Comparison of ENCODE assay signal across 8 cellular contexts in the genomic region with DNA sequence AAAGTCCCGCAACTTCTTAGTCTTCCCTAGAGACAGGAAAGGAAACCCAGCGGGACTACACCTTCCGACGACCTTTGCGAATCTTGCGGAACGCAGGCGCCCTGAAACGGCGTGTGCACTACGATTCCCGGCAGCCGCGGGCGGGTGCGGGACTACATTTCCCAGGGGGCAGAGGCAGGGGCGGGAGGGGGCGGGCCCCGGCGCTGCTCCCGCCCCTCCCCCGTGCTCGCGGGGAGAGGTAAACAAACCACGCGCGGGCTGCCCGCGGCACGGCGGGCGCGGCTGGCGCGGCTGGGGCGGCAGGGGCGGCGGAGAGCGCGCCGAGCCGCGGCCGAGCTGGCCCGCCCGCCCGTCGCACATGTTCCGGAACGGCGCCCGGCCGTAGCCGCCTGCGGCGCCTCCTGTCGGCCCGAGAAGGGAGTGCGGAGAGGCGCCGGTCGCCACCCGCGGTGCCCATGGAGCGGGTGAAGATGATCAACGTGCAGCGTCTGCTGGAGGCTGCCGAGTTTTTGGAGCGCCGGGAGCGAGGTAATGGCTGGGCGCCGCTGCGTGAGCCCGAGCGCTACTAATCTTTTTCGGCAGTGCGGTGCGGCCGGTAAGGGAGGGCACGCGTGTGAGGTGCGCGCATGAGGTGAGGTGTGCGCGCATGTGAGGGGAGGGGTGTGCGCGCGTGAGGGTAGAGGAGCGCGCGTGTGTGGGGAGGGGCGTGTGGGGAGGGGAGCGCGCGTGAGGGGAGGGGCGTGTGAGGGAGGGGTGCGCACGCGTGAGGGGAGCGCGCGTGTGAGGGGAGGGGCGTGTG. TPM values are rescaled to one million over a fixed set of nuclear protein-coding genes. Genes with fewer than 3 reads are reported as not detected.
A peak's percentile ranks its signal among the peaks of the same experiment; 100 is the strongest.
DNase-seq lines count a peak whose midpoint lies in the region; TF ChIP-seq lines count a peak whose summit lies in the region.

No MANE protein-coding gene starts in this region.

- peak overlapping the region; percentile 94 to 99 (median 98) for H3K4me3 Mint-ChIP-seq in nephron

- peaks cover 21% of the 10 kb centered on the region for H3K36me3 Mint-ChIP-seq in nephron (ENCODE audit: low read depth)

- H3K27ac Mint-ChIP-seq in nephron, result peak overlapping the region; percentile 87 to 96 (median 96)

- H3K4me1 Mint-ChIP-seq in nephron, result peaks cover 27% of the 10 kb centered on the region

- DNase-seq in EH (ENCODE audit: low read depth) (peak; percentile 95), GOT3 (lab: John Stamatoyannopoulos, UW) (peak; percentile 65), Kasumi-1 (lab: John Stamatoyannopoulos, UW) (peak; percentile 95 to 96), RPMI7951 (ENCODE audit: low read depth) (peak; percentile 91), fibroblast of the conjunctiva (ENCODE audit: low read depth) (peak; percentile 88)
- DNase-seq in activated effector memory CD4-positive, alpha-beta T cell treated with Interleukin-2 at 50 U/mL for 16 hours, result peak; percentile 83
- peak; percentile 87 for DNase-seq in stimulated activated naive CD4-positive, alpha-beta T cell treated with Interleukin-2 at 50 U/mL for 16 hours (lab: John Stamatoyannopoulos, UW)

- peak; percentile 57 to 70 (median 65) for TF ChIP-seq CTCF in nephron (IDR thresholded peaks at IDR 0.05; ENCODE audit: unreplicated experiment in 3 of 3)

- no peaks in the 10 kb centered on the region for H3K27me3 Mint-ChIP-seq in nephron (ENCODE audit: low read depth)

- H3K9me3 Mint-ChIP-seq in nephron, result no peaks in the 10 kb centered on the region

RNA-seq across cellular contexts. Expression of gene MXI1, which starts 18.6 kb away (rescaled TPM):
- 9.0 and 11.1 TPM in 2 replicates for total RNA-seq in RPMI7951 (2014; rRNA removed; shearing (Covaris generic))

Comparison
In these comparisons a context has a peak if more than half of its experiments do, and no peak if none do; other contexts are left out.
1. Peak in every context shown above with its lines: DNase-seq.